12 cellular contexts compared by ENCODE assay signal in the genomic region with DNA sequence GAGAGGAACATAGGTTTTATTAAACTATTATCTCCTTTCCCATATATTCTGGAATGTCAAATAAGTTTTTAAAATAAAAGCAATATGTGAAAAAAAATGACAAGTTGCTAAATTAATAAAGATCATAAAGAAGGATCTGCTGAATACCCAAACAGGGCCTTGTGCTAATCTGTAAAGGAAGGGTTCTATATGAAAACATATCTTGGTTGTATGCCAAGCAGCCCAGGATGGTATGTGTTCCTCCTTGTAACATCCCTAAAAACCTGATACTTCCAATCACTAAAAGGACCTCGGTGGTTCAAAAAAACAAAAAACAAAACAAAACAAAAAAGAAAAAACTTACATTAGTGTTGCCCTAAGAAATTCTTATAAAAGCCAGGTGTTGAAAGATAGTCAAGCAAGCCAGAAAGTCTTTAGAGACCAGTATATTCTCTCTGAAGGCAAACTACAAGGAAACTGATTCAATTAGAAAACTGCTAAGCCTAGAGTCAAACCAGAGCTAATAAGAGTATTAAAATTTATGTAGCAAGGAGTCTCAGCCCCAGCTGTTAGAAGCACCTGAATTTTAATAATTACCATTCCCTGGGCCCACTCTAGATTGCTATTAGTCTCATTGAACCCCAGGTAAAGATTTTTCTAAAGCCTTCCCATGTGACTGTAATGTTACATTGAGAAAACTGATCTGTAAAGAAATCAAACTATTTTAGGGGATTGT.
DNase-seq lines count a peak whose midpoint lies in the region; ATAC-seq and TF ChIP-seq lines count a peak whose summit lies in the region.
"Had no signal": no experiment of that assay in that cellular context is flagged by ENCODE, and none has a peak within 500 bp of the region (broad histone marks: within the 10 kb centered on the region; RNA-seq: fewer than 3 reads in every experiment).

No MANE protein-coding gene starts in this region.

- peaks cover 19% of the 10 kb centered on the region for H3K4me1 Mint-ChIP-seq in Caco-2 (ENCODE audit: low read depth, unreplicated experiment)

- no peak for DNase-seq in Caco-2
- peak in 1 of 2 experiments; percentile 45 for DNase-seq in HAP-1 (ENCODE audit: low spot score in 2 of 2)
- DNase-seq in SW480 (ENCODE audit: low spot score), result peak; percentile 13
- no peak for DNase-seq in C1 segment of cervical spinal cord (lab: John Stamatoyannopoulos, UW)
- DNase-seq in NCI-H1694 treated with DMSO at 0.1 percent for 48 hours (lab: John Stamatoyannopoulos, UW), result no peak
- DNase-seq in right lobe of liver, result no peak
- DNase-seq: SIG-M5 had no signal

- H3K9ac ChIP-seq in iPS-18a (ENCODE audit: low read length), result peak overlapping the region; percentile 94

- CTCF ChIA-PET in Caco-2 (lab: Charles Lee), result interaction anchor here (0.7 kb wide), 1 partner anchor 35 kb away, joined by 3 read pairs; no protein-coding TSS in a partner anchor

- no peak overlapping the region for H3K4me3 Mint-ChIP-seq in Caco-2 (ENCODE audit: unreplicated experiment)

- H3K27me3 ChIP-seq in Caco-2 (replicated peaks; ENCODE audit: control insufficient read depth, insufficient read depth, low read length), result no peaks in the 10 kb centered on the region
- H3K27me3 ChIP-seq in HAP-1 (ENCODE audit: low read depth), result no peaks in the 10 kb centered on the region
- no peaks in the 10 kb centered on the region for H3K27me3 ChIP-seq in iPS-18a (ENCODE audit: control insufficient read depth, insufficient read depth, low read length)
- peaks cover 0 to 40% of the 10 kb centered on the region in 2 donors for H3K27me3 ChIP-seq in right lobe of liver
- H3K27me3 ChIP-seq: transverse colon had no signal

- peak overlapping the region; percentile 50 for H3K4me3 ChIP-seq in Caco-2 (ENCODE audit: low read depth, low read length)
- peak overlapping the region; percentile 75 for H3K4me3 ChIP-seq in HAP-1
- peak overlapping the region; percentile 99 for H3K4me3 ChIP-seq in iPS-18a (ENCODE audit: low read length)
- H3K4me3 ChIP-seq in right lobe of liver, result no peak overlapping the region
- H3K4me3 ChIP-seq: prostate gland had no signal

- TF ChIP-seq CTCF in Caco-2 (IDR thresholded peaks at IDR 0.05; ENCODE audit: insufficient read depth in 1 of 2, low read depth in 1 of 2, low read length in 1 of 2, severe bottlenecking in 1 of 2, unreplicated experiment in 1 of 2) (no peak), right lobe of liver (IDR thresholded peaks at IDR 0.05) (no peak)

- H3K27me3 Mint-ChIP-seq in Caco-2 (ENCODE audit: insufficient read depth, unreplicated experiment), result no peaks in the 10 kb centered on the region

- H3K4me1 ChIP-seq in Caco-2, result peaks cover 19% of the 10 kb centered on the region
- peaks cover 10% of the 10 kb centered on the region for H3K4me1 ChIP-seq in HAP-1
- H3K4me1 ChIP-seq in iPS-18a (ENCODE audit: control insufficient read depth, low read depth, low read length), result peaks cover 15% of the 10 kb centered on the region
- no peaks in the 10 kb centered on the region for H3K4me1 ChIP-seq in right lobe of liver
- H3K4me1 ChIP-seq: prostate gland had no signal

- peaks cover 19% of the 10 kb centered on the region for H3K36me3 Mint-ChIP-seq in Caco-2 (ENCODE audit: insufficient read depth, unreplicated experiment)

- H3K27ac Mint-ChIP-seq in Caco-2 (ENCODE audit: unreplicated experiment), result no peak overlapping the region

- H3K27ac ChIP-seq in iPS-18a (ENCODE audit: low read length) (peak overlapping the region; percentile 99), right lobe of liver (no peak overlapping the region)
- H3K27ac ChIP-seq: prostate gland had no signal

- POLR2A ChIA-PET in Caco-2 (lab: Charles Lee), result interaction anchor here (0.8 to 7.3 kb wide), 9 partner anchors 12 to 146 kb away, joined by 3 to 182 read pairs (median 5); a partner anchor contains a TSS

- H3K36me3 ChIP-seq in Caco-2 (ENCODE audit: control insufficient read depth, insufficient read depth, low read length), result no peaks in the 10 kb centered on the region
- no peaks in the 10 kb centered on the region for H3K36me3 ChIP-seq in HAP-1 (replicated peaks)
- H3K36me3 ChIP-seq in iPS-18a (ENCODE audit: control insufficient read depth, low read depth, low read length), result no peaks in the 10 kb centered on the region
- no peaks in the 10 kb centered on the region for H3K36me3 ChIP-seq in right lobe of liver
- H3K36me3 ChIP-seq: prostate gland, transverse colon had no signal

- intact Hi-C loops in Caco-2 (cut with micrococcal nuclease; ENCODE audit: unreplicated experiment) (loop anchor here (5.0 to 10.0 kb wide), 6 partner anchors 72 to 1565 kb away; a partner anchor contains a TSS), right lobe of liver (cut with DNase I) (no loop called here)

- H3K9me3 ChIP-seq in Caco-2, result no peaks in the 10 kb centered on the region
- no peaks in the 10 kb centered on the region for H3K9me3 ChIP-seq in HAP-1
- H3K9me3 ChIP-seq in iPS-18a (ENCODE audit: control insufficient read depth, low read depth, low read length), result no peaks in the 10 kb centered on the region
- no peaks in the 10 kb centered on the region for H3K9me3 ChIP-seq in right lobe of liver
- H3K9me3 ChIP-seq: prostate gland, transverse colon had no signal

- no peaks in the 10 kb centered on the region for H3K9me3 Mint-ChIP-seq in Caco-2 (ENCODE audit: unreplicated experiment)

- in situ Hi-C loops in HAP-1 (cut with MboI; ENCODE audit: low sequenced_read_pairs), result loop anchor here (5.0 to 10.0 kb wide), 3 partner anchors 52 to 863 kb away; a partner anchor contains a TSS

- TF ChIP-seq POLR2A in right lobe of liver (IDR thresholded peaks at IDR 0.05), result no peak

- 57% methylated on average over 1 of the region's 1 CpG for WGBS in right lobe of liver (ENCODE audit: insufficient coverage, low coverage, low lambda C conversion rate, missing lambda C conversion rate)

- ATAC-seq in HG03039 (IDR thresholded peaks at IDR 0.05; ENCODE audit: unreplicated experiment), result no peak
- ATAC-seq in right lobe of liver, result no peak
- ATAC-seq: left lobe of liver had no signal

- BruUV-seq in Caco-2 (replicated peaks; lab: Mats Ljungman, UMichigan), result no TSS peak

Comparison
In these comparisons a context has a peak if more than half of its experiments do, and no peak if none do; other contexts are left out.
1. H3K4me3 ChIP-seq: peak in Caco-2 (single experiment), HAP-1 (single experiment) and iPS-18a (single experiment); none in right lobe of liver (0 of 3).